In the genomic region with DNA sequence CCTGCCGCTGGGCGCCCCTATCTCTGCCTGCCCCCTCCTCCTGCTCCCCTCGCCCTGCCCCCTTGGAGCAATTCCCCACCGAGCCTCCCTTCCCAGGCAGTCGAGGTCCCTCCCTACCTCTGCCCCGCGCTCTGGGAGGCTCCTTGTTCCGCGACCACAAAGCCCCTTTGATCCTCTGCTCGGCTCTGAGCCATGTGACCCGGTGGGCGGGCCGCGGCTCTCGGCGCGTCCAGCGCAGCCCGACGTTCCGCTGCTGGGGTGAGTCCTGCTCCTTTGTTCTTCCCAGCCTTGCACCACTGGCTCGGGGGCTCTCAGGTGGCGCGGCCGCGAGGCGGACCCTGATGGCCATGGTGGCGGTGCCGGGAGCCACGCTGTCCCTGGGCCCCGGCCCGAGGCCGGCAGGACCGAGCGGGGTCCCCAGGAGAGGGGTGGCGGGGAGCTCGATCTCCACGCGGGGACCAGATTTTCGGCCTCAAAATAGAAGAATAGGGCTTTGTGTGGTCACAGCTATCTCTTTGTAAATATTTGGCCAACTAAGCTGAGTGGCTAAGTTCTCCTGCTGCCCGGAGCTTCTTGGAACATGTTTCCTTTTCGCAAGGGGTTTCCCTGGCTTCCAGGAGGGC, we compare ENCODE assay signal across 1 cellular context.
A peak's percentile ranks its signal among the peaks of the same experiment; 100 is the strongest.
TF ChIP-seq lines count a peak whose summit lies in the region.

No MANE protein-coding gene starts in this region.

TF ChIP-seq in HepG2, 621 proteins besides CTCF, POLR2A, EP300 and RAD21 (continued from another document and continues in another):
- TF ChIP-seq, protein P1, sequence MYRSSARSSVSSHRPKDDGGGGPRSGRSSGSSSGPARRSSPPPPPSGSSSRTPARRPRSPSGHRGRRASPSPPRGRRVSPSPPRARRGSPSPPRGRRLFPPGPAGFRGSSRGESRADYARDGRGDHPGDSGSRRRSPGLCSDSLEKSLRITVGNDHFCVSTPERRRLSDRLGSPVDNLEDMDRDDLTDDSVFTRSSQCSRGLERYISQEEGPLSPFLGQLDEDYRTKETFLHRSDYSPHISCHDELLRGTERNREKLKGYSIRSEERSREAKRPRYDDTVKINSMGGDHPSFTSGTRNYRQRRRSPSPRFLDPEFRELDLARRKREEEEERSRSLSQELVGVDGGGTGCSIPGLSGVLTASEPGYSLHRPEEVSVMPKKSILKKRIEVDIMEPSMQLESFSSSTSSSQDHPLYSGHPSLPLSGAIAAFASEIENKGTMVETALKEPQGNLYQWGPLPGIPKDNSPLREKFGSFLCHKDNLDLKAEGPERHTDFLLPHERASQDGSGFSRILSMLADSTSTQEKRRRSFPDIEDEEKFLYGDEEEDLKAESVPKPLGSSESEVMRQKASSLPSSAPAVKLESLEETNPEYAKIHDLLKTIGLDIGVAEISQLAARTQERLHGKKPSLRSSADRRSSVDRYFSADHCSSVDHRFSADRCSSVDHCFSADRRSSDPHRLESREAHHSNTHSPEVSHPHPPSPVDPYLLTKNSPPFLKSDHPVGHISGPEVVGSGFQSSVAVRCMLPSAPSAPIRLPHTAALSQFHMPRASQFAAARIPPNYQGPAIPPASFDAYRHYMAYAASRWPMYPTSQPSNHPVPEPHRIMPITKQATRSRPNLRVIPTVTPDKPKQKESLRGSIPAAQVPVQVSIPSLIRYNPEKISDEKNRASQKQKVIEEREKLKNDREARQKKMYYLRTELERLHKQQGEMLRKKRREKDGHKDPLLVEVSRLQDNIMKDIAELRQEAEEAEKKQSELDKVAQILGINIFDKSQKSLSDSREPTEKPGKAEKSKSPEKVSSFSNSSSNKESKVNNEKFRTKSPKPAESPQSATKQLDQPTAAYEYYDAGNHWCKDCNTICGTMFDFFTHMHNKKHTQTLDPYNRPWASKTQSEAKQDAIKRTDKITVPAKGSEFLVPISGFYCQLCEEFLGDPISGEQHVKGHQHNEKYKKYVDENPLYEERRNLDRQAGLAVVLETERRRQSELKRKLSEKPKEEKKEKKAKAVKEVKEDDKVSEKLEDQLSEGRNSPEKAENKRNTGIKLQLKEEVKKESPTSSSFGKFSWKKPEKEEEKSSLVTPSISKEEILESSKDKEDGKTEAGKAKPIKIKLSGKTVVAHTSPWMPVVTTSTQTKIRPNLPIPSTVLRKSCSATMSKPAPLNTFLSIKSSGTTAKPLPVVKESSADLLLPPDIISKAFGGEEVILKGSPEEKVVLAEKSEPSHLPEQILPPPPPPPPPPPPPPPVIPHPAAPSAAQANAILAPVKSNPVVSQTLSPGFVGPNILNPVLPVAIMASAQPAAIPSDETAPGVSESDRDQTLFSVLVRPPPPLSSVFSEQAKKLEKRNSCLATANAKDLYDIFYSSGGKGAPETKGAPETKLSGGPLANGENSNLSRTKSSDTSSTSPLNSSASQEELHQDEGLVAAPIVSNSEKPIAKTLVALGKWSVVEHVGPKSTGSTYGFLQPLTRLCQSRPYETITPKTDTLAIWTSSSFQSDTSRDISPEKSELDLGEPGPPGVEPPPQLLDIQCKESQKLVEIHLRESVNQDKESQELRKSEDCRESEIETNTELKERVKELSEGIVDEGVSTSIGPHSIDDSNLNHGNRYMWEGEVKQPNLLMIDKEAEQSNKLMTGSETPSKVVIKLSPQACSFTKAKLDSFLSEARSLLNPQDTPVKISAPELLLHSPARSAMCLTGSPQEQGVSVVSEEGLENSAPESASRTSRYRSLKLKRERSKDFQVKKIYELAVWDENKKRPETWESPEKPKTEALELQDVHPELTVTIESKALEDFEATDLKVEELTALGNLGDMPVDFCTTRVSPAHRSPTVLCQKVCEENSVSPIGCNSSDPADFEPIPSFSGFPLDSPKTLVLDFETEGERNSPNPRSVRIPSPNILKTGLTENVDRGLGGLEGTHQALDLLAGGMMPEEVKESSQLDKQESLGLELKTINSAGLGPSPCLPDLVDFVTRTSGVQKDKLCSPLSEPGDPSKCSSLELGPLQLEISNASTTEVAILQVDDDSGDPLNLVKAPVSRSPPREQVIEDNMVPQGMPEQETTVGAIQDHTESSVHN (CRISPR knock-in tag; IDR thresholded peaks at IDR 0.05) = 0 out of 2 replicates have a peak, but pooled peaks have one; percentile 7
- TF ChIP-seq, protein P2, sequence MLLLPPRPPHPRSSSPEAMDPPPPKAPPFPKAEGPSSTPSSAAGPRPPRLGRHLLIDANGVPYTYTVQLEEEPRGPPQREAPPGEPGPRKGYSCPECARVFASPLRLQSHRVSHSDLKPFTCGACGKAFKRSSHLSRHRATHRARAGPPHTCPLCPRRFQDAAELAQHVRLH (CRISPR knock-in tag; IDR thresholded peaks at IDR 0.05; ENCODE audit: borderline replicate concordance, low read depth) = 0 out of 2 replicates have a peak, but pooled peaks have one; percentile 23
- TF ChIP-seq NFE2 (CRISPR knock-in tag; IDR thresholded peaks at IDR 0.05) (no peak; the same call in 1 of the 2 replicates), ZNF367 (CRISPR knock-in tag; IDR thresholded peaks at IDR 0.05; ENCODE audit: borderline replicate concordance) (peak; percentile 78; the same call in 1 of the 2 replicates), ZMYM2 (CRISPR knock-in tag; IDR thresholded peaks at IDR 0.05) (peak; percentile 53; the same call in 1 of the 2 replicates), SRY (CRISPR knock-in tag; IDR thresholded peaks at IDR 0.05) (peak; percentile 90), EEA1 (CRISPR knock-in tag; IDR thresholded peaks at IDR 0.05; ENCODE audit: borderline replicate concordance) (no peak; the same call in 1 of the 2 replicates), SMAD1 (CRISPR knock-in tag; IDR thresholded peaks at IDR 0.05; ENCODE audit: borderline replicate concordance, low read depth) (no peak; the same call in 1 of the 2 replicates), MBNL3 (CRISPR knock-in tag; conservative IDR thresholded peaks at IDR 0.05) (no peak), ZNF333 (CRISPR knock-in tag; IDR thresholded peaks at IDR 0.05; ENCODE audit: borderline replicate concordance) (0 out of 2 replicates have a peak, but pooled peaks have one; percentile 2), CBFB (CRISPR knock-in tag; IDR thresholded peaks at IDR 0.05) (peak; percentile 94), JDP2 (CRISPR knock-in tag; IDR thresholded peaks at IDR 0.05; ENCODE audit: borderline replicate concordance) (no peak; the same call in 1 of the 2 replicates), ZNF337 (CRISPR knock-in tag; IDR thresholded peaks at IDR 0.05; ENCODE audit: borderline replicate concordance, low read depth) (peak; percentile 22; the same call in 1 of the 2 replicates), ZNF768 (CRISPR knock-in tag; IDR thresholded peaks at IDR 0.05) (peak; percentile 64), SOX5 (CRISPR knock-in tag; IDR thresholded peaks at IDR 0.05; ENCODE audit: borderline replicate concordance) (peak; percentile 87), ZNF567 (CRISPR knock-in tag; IDR thresholded peaks at IDR 0.05; ENCODE audit: borderline replicate concordance) (peak; percentile 75; the same call in 1 of the 2 replicates), GTF3A (CRISPR knock-in tag; conservative IDR thresholded peaks at IDR 0.05) (no peak), YY1 (IDR thresholded peaks at IDR 0.05; ENCODE audit: insufficient read depth, insufficient replicate concordance, low read depth, low read length) (peak; percentile 69), TGIF2 (CRISPR knock-in tag; IDR thresholded peaks at IDR 0.05) (peak; percentile 93), ZNF292 (CRISPR knock-in tag; IDR thresholded peaks at IDR 0.05; ENCODE audit: borderline replicate concordance, low read depth) (peak; percentile 67; the same call in 1 of the 2 replicates), ZNF460 (CRISPR knock-in tag; IDR thresholded peaks at IDR 0.05; ENCODE audit: borderline replicate concordance) (peak; percentile 41; the same call in 1 of the 2 replicates), ZFP36L1 (CRISPR knock-in tag; IDR thresholded peaks at IDR 0.05) (no peak; the same call in 1 of the 2 replicates), GFI1 (CRISPR knock-in tag; IDR thresholded peaks at IDR 0.05; ENCODE audit: borderline replicate concordance) (peak; percentile 91), CENPX (CRISPR knock-in tag; IDR thresholded peaks at IDR 0.05) (no peak), ZKSCAN8 (CRISPR knock-in tag; IDR thresholded peaks at IDR 0.05; ENCODE audit: borderline replicate concordance) (peak; percentile 68; the same call in 1 of the 2 replicates), ELF3 (CRISPR knock-in tag; IDR thresholded peaks at IDR 0.05) (peak; percentile 84; the same call in 1 of the 2 replicates), ZNF543 (CRISPR knock-in tag; IDR thresholded peaks at IDR 0.05) (peak; percentile 86; the same call in 1 of the 2 replicates), ZNF382 (CRISPR knock-in tag; IDR thresholded peaks at IDR 0.05; ENCODE audit: borderline replicate concordance) (no peak), REXO4 (CRISPR knock-in tag; IDR thresholded peaks at IDR 0.05; ENCODE audit: borderline replicate concordance) (no peak), HNRNPUL1 (IDR thresholded peaks at IDR 0.05; ENCODE audit: low read depth, low read length) (no peak)
- TF ChIP-seq, protein P3, sequence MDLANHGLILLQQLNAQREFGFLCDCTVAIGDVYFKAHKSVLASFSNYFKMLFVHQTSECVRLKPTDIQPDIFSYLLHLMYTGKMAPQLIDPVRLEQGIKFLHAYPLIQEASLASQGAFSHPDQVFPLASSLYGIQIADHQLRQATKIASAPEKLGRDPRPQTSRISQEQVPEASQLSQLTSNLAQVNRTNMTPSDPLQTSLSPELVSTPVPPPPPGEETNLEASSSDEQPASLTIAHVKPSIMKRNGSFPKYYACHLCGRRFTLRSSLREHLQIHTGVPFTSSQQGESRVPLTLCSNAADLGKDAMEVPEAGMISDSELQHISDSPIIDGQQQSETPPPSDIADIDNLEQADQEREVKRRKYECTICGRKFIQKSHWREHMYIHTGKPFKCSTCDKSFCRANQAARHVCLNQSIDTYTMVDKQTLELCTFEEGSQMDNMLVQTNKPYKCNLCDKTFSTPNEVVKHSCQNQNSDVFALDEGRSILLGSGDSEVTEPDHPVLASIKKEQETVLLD (CRISPR knock-in tag; IDR thresholded peaks at IDR 0.05; ENCODE audit: low read depth) = peak; percentile 82; the same call in 1 of the 2 replicates
- TF ChIP-seq, protein P4, sequence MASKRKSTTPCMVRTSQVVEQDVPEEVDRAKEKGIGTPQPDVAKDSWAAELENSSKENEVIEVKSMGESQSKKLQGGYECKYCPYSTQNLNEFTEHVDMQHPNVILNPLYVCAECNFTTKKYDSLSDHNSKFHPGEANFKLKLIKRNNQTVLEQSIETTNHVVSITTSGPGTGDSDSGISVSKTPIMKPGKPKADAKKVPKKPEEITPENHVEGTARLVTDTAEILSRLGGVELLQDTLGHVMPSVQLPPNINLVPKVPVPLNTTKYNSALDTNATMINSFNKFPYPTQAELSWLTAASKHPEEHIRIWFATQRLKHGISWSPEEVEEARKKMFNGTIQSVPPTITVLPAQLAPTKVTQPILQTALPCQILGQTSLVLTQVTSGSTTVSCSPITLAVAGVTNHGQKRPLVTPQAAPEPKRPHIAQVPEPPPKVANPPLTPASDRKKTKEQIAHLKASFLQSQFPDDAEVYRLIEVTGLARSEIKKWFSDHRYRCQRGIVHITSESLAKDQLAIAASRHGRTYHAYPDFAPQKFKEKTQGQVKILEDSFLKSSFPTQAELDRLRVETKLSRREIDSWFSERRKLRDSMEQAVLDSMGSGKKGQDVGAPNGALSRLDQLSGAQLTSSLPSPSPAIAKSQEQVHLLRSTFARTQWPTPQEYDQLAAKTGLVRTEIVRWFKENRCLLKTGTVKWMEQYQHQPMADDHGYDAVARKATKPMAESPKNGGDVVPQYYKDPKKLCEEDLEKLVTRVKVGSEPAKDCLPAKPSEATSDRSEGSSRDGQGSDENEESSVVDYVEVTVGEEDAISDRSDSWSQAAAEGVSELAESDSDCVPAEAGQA (IDR thresholded peaks at IDR 0.05; ENCODE audit: low read depth) = peak; percentile 69; the same call in 1 of the 2 replicates
- TF ChIP-seq, protein P4 (CRISPR knock-in tag; IDR thresholded peaks at IDR 0.05; ENCODE audit: borderline replicate concordance) = peak; percentile 77; the same call in 1 of the 2 replicates
- TF ChIP-seq, protein P5, sequence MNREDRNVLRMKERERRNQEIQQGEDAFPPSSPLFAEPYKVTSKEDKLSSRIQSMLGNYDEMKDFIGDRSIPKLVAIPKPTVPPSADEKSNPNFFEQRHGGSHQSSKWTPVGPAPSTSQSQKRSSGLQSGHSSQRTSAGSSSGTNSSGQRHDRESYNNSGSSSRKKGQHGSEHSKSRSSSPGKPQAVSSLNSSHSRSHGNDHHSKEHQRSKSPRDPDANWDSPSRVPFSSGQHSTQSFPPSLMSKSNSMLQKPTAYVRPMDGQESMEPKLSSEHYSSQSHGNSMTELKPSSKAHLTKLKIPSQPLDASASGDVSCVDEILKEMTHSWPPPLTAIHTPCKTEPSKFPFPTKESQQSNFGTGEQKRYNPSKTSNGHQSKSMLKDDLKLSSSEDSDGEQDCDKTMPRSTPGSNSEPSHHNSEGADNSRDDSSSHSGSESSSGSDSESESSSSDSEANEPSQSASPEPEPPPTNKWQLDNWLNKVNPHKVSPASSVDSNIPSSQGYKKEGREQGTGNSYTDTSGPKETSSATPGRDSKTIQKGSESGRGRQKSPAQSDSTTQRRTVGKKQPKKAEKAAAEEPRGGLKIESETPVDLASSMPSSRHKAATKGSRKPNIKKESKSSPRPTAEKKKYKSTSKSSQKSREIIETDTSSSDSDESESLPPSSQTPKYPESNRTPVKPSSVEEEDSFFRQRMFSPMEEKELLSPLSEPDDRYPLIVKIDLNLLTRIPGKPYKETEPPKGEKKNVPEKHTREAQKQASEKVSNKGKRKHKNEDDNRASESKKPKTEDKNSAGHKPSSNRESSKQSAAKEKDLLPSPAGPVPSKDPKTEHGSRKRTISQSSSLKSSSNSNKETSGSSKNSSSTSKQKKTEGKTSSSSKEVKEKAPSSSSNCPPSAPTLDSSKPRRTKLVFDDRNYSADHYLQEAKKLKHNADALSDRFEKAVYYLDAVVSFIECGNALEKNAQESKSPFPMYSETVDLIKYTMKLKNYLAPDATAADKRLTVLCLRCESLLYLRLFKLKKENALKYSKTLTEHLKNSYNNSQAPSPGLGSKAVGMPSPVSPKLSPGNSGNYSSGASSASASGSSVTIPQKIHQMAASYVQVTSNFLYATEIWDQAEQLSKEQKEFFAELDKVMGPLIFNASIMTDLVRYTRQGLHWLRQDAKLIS (CRISPR knock-in tag; IDR thresholded peaks at IDR 0.05) = no peak
- TF ChIP-seq, protein P6, sequence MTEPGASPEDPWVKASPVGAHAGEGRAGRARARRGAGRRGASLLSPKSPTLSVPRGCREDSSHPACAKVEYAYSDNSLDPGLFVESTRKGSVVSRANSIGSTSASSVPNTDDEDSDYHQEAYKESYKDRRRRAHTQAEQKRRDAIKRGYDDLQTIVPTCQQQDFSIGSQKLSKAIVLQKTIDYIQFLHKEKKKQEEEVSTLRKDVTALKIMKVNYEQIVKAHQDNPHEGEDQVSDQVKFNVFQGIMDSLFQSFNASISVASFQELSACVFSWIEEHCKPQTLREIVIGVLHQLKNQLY (CRISPR knock-in tag; IDR thresholded peaks at IDR 0.05) = peak; percentile 62
